ENCODE assay signal across 1 cellular context in the genomic region with DNA sequence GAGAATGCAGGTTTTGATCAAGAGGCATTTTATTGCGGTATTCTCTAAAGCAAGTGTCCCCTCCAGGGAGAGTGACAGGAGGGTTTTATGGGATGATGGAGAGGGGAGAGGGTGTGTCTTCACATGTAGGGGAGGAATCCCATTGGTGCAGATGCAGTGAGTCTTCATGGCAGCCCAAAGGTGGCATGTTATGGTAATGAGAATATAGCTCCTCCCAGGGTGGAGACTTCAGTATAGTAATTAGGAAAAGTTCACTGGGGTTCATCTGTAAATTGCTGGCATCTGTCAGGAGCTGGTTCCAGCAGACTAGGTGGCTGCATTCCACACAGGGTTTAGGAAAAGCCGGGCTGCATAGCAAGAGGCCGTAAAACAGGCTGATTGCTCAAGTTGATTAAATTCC.
TF ChIP-seq lines count a peak whose summit lies in the region.

No MANE protein-coding gene starts in this region.

TF ChIP-seq in WTC11, 78 proteins besides CTCF, POLR2A, EP300 and RAD21 (continued from another document):
- TF ChIP-seq, protein P1, sequence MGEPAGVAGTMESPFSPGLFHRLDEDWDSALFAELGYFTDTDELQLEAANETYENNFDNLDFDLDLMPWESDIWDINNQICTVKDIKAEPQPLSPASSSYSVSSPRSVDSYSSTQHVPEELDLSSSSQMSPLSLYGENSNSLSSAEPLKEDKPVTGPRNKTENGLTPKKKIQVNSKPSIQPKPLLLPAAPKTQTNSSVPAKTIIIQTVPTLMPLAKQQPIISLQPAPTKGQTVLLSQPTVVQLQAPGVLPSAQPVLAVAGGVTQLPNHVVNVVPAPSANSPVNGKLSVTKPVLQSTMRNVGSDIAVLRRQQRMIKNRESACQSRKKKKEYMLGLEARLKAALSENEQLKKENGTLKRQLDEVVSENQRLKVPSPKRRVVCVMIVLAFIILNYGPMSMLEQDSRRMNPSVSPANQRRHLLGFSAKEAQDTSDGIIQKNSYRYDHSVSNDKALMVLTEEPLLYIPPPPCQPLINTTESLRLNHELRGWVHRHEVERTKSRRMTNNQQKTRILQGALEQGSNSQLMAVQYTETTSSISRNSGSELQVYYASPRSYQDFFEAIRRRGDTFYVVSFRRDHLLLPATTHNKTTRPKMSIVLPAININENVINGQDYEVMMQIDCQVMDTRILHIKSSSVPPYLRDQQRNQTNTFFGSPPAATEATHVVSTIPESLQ (CRISPR knock-in tag; IDR thresholded peaks at IDR 0.05), result no peak
- TF ChIP-seq GRHL2 (CRISPR knock-in tag; IDR thresholded peaks at IDR 0.05; ENCODE audit: insufficient replicate concordance, severe bottlenecking), result no peak
